ENCODE assay signal across 11 cellular contexts in the genomic region with DNA sequence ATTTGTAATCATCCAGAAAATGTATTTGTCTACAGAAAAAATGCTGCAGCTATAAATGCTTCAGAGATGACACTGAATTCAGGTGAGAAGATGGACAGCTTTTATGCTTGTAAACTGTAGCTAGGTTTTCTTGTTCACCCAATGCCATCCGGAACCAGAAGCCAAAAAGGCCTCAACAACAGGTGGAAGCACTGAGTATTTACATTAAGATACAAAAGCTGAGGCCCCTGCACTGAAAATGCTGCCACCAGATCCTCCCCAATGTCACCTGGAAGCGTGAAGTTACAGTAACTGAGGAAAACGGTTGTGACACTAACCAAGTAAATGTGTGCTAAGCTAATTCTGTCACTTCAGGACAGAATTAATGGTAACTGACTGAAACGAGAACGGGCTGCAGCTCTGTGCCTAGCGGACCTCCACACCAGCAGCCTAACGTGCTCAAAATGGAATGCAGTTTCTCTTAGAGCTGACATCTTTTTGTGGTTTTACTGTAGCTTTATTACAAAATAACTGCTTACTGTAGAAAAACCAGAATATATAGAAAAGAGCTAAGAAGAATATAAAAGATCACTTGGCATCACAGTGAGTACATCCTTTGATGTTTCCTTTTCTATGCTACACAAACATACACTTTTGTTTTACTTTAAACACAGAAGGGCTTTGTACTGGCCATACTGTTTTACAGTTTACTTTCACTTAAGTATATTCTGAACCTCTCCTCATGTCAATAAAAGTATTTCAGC. TPM values are rescaled to one million over a fixed set of nuclear protein-coding genes. Genes with fewer than 3 reads are reported as not detected.
DNase-seq lines count a peak whose midpoint lies in the region; ATAC-seq and TF ChIP-seq lines count a peak whose summit lies in the region.
"Had no signal": no experiment of that assay in that cellular context is flagged by ENCODE, and none has a peak within 500 bp of the region (broad histone marks: within the 10 kb centered on the region; RNA-seq: fewer than 3 reads in every experiment).

No MANE protein-coding gene starts in this region.

- H3K36me3 Mint-ChIP-seq in CD4-positive, alpha-beta T cell (ENCODE audit: low read depth) = no peaks in the 10 kb centered on the region
- H3K36me3 Mint-ChIP-seq in activated naive CD8-positive, alpha-beta T cell treated with anti-CD3 and anti-CD28 coated beads for 36 hours = peaks cover 68% of the 10 kb centered on the region
- no peaks in the 10 kb centered on the region for H3K36me3 Mint-ChIP-seq in naive B cell

- DNase-seq in CD4-positive, alpha-beta T cell = no peak
- DNase-seq in activated naive CD8-positive, alpha-beta T cell treated with anti-CD3 and anti-CD28 coated beads for 36 hours = no peak
- DNase-seq in naive B cell = no peak
- DNase-seq in dermis blood vessel endothelial cell = no peak
- DNase-seq in effector CD4-positive, alpha-beta T cell = no peak
- no peak for DNase-seq in NCI-H446 treated with DMSO at 0.1 percent for 48 hours (lab: John Stamatoyannopoulos, UW)
- DNase-seq: heart left ventricle; NCI-H526 treated with DMSO at 0.1 percent for 48 hours; stimulated activated CD4-positive, alpha-beta T cell treated with anti-CD3 and anti-CD28 coated beads, Interleukin-4, amount 100 ng/mL, for 4 hours had no signal

- H3K27me3 ChIP-seq in CD4-positive, alpha-beta T cell (ENCODE audit: control insufficient read depth, insufficient read depth, low read length) = no peaks in the 10 kb centered on the region
- H3K27me3 ChIP-seq: heart left ventricle had no signal

- POLR2A ChIA-PET in CD4-positive, alpha-beta T cell (lab: Charles Lee) = interaction anchor here (1.0 to 1.2 kb wide), 3 partner anchors 35 to 51 kb away, joined by 3 to 5 read pairs (median 3); a partner anchor contains a TSS

- CTCF ChIA-PET in CD4-positive, alpha-beta T cell (lab: Charles Lee) = interaction anchor here (1.3 kb wide), 1 partner anchor 12 kb away, joined by 3 read pairs; no protein-coding TSS in a partner anchor

- H3K27ac Mint-ChIP-seq in CD4-positive, alpha-beta T cell = peak overlapping the region; percentile 59
- H3K27ac Mint-ChIP-seq in activated naive CD8-positive, alpha-beta T cell treated with anti-CD3 and anti-CD28 coated beads for 36 hours = peak overlapping the region; percentile 3
- H3K27ac Mint-ChIP-seq in naive B cell = peak overlapping the region in 5 of 6 donors; percentile 18 to 94 (median 73)

- peaks cover 12% of the 10 kb centered on the region; the same call in 1 of the 2 replicates for H3K36me3 ChIP-seq in KOPT-K1 (ENCODE audit: insufficient read depth, low read length)

- H3K27ac ChIP-seq in CD4-positive, alpha-beta T cell (ENCODE audit: low read depth, low read length) = no peak overlapping the region
- H3K27ac ChIP-seq in KOPT-K1 (ENCODE audit: low read depth, low read length, poor library complexity, severe bottlenecking) = peak overlapping the region; percentile 88

- H3K4me1 Mint-ChIP-seq in CD4-positive, alpha-beta T cell (ENCODE audit: low read depth) = peaks cover 89% of the 10 kb centered on the region
- peaks cover 85% of the 10 kb centered on the region for H3K4me1 Mint-ChIP-seq in activated naive CD8-positive, alpha-beta T cell treated with anti-CD3 and anti-CD28 coated beads for 36 hours
- peaks cover 63 to 95% (median 84%) of the 10 kb centered on the region in 3 donors for H3K4me1 Mint-ChIP-seq in naive B cell

- H3K9me3 ChIP-seq in CD4-positive, alpha-beta T cell (ENCODE audit: control insufficient read depth, low read length) = no peaks in the 10 kb centered on the region
- H3K9me3 ChIP-seq in KOPT-K1 (ENCODE audit: insufficient read depth, low read length, poor library complexity, severe bottlenecking) = no peaks in the 10 kb centered on the region
- H3K9me3 ChIP-seq: heart left ventricle had no signal

- H3K9me3 Mint-ChIP-seq in CD4-positive, alpha-beta T cell = no peaks in the 10 kb centered on the region
- H3K9me3 Mint-ChIP-seq in activated naive CD8-positive, alpha-beta T cell treated with anti-CD3 and anti-CD28 coated beads for 36 hours = no peaks in the 10 kb centered on the region
- no peaks in the 10 kb centered on the region for H3K9me3 Mint-ChIP-seq in naive B cell

- TF ChIP-seq CTCF in CD4-positive, alpha-beta T cell (IDR thresholded peaks at IDR 0.05) = no peak

- intact Hi-C loops in CD4-positive, alpha-beta T cell (cut with DNase I, micrococcal nuclease) = loop anchor here in 1 of 2 experiments (5.0 kb wide), 1 partner anchor 37 kb away; no protein-coding TSS in a partner anchor

- H3K4me3 Mint-ChIP-seq in CD4-positive, alpha-beta T cell = peak overlapping the region; percentile 55
- peak overlapping the region; percentile 22 for H3K4me3 Mint-ChIP-seq in activated naive CD8-positive, alpha-beta T cell treated with anti-CD3 and anti-CD28 coated beads for 36 hours
- H3K4me3 Mint-ChIP-seq in naive B cell = peak overlapping the region; percentile 2 to 79 (median 66)

- no peak for ATAC-seq in CD4-positive, alpha-beta T cell (ENCODE audit: poor library complexity)
- no peak for ATAC-seq in naive B cell (ENCODE audit: low read depth in 2 of 2)
- ATAC-seq in GM21367 (IDR thresholded peaks at IDR 0.05; ENCODE audit: unreplicated experiment) = no peak
- ATAC-seq: heart left ventricle had no signal

- H3K27me3 Mint-ChIP-seq in CD4-positive, alpha-beta T cell = no peaks in the 10 kb centered on the region
- H3K27me3 Mint-ChIP-seq in activated naive CD8-positive, alpha-beta T cell treated with anti-CD3 and anti-CD28 coated beads for 36 hours = no peaks in the 10 kb centered on the region
- no peaks in the 10 kb centered on the region for H3K27me3 Mint-ChIP-seq in naive B cell

RNA-seq across cellular contexts. Expression of a gene that starts 7.6 kb away (rescaled TPM):
- total RNA-seq in CD4-positive, alpha-beta T cell = 1 to 10 TPM; 5.8 to 6.7 TPM
- 10 to 100 TPM; 35.5 to 37.0 TPM for total RNA-seq in activated naive CD8-positive, alpha-beta T cell treated with anti-CD3 and anti-CD28 coated beads for 36 hours
- 1 to 10 TPM; 2.0 to 3.7 (median 2.5) TPM for polyA plus RNA-seq in naive B cell (ENCODE audit: low read depth in 6 of 6)
- total RNA-seq in dermis blood vessel endothelial cell = 47.7 and 49.0 TPM in 2 replicates

RNA-seq across cellular contexts. Expression of a gene that starts 33.1 kb away (rescaled TPM):
- 10 to 100 TPM; 41.7 to 48.5 TPM for total RNA-seq in CD4-positive, alpha-beta T cell
- 10 to 100 TPM; 27.3 to 29.4 TPM for total RNA-seq in activated naive CD8-positive, alpha-beta T cell treated with anti-CD3 and anti-CD28 coated beads for 36 hours
- polyA plus RNA-seq in naive B cell (ENCODE audit: low read depth in 6 of 6) = 10 to 100 TPM; 25.7 to 49.7 (median 40.0) TPM
- 56.2 and 82.7 TPM in 2 replicates for total RNA-seq in dermis blood vessel endothelial cell

RNA-seq across cellular contexts. Expression of a gene that starts 50.8 kb away (rescaled TPM):
- total RNA-seq in CD4-positive, alpha-beta T cell = 100 to 1,000 TPM; 214 to 222 TPM
- total RNA-seq in activated naive CD8-positive, alpha-beta T cell treated with anti-CD3 and anti-CD28 coated beads for 36 hours = 100 to 1,000 TPM; 219 to 223 TPM
- 10 to 100 TPM; 60.4 to 74.7 (median 66.6) TPM for polyA plus RNA-seq in naive B cell (ENCODE audit: low read depth in 6 of 6)
- 13.3 and 22.9 TPM in 2 replicates for total RNA-seq in dermis blood vessel endothelial cell

Comparison
In these comparisons a context has a peak if more than half of its experiments do, and no peak if none do; other contexts are left out.
1. H3K27ac Mint-ChIP-seq: peak in every context shown above with its lines; median percentile 73 in naive B cell; 59 in CD4-positive, alpha-beta T cell; 3 in activated naive CD8-positive, alpha-beta T cell treated with anti-CD3 and anti-CD28 coated beads for 36 hours.